In genomic region chr18:27899893-27900292, GRCh38 we compare ENCODE assay signal across 2 cellular contexts.
TF ChIP-seq lines count a peak whose summit lies in the region.

No MANE protein-coding gene starts in this region.

TF ChIP-seq in IMR-90, 13 proteins besides CTCF, POLR2A, EP300 and RAD21:
- TF ChIP-seq MAZ (IDR thresholded peaks at IDR 0.05; ENCODE audit: borderline replicate concordance, low read depth, low read length) = no peak
- TF ChIP-seq CEBPB (IDR thresholded peaks at IDR 0.05; ENCODE audit: low read depth, low read length) = peak; percentile 47; the same call in 1 of the 2 replicates
TF ChIP-seq in IMR-90: peak in this region for 1.

TF ChIP-seq in H1, 55 proteins besides CTCF, POLR2A, EP300 and RAD21:
- TF ChIP-seq EGR1 (IDR thresholded peaks at IDR 0.05; ENCODE audit: borderline replicate concordance, low read depth, low read length) (no peak), JUN (IDR thresholded peaks at IDR 0.05; ENCODE audit: low read depth, low read length) (no peak), CTBP2 (IDR thresholded peaks at IDR 0.05; ENCODE audit: borderline replicate concordance, insufficient read depth, insufficient read length, low read length) (no peak), USF2 (IDR thresholded peaks at IDR 0.05; ENCODE audit: low read length) (no peak), CEBPB (IDR thresholded peaks at IDR 0.05; ENCODE audit: low read depth, low read length) (peak; percentile 55; the same call in 1 of the 2 replicates), ATF2 (IDR thresholded peaks at IDR 0.05; ENCODE audit: low read length) (no peak)
